Comparison of ENCODE assay signal across 22 cellular contexts in genomic region chr13:110342474-110342873, GRCh38. TPM values are rescaled to one million over a fixed set of nuclear protein-coding genes. Genes with fewer than 3 reads are reported as not detected.
DNase-seq lines count a peak whose midpoint lies in the region; ATAC-seq and TF ChIP-seq lines count a peak whose summit lies in the region.
"Had no signal": no experiment of that assay in that cellular context is flagged by ENCODE, and none has a peak within 500 bp of the region (broad histone marks: within the 10 kb centered on the region; RNA-seq: fewer than 3 reads in every experiment).

No MANE protein-coding gene starts in this region.

- H3K27ac ChIP-seq in RWPE1 (peak overlapping the region; percentile 87), mesenchymal stem cell (ENCODE audit: low read length, poor library complexity, severe bottlenecking) (peak overlapping the region; percentile 6), subcutaneous abdominal adipose tissue (ENCODE audit: low read depth, low read length) (peak overlapping the region; percentile 90)
- H3K27ac ChIP-seq: foreskin keratinocyte had no signal

- intact Hi-C loops in activated CD4-positive, alpha-beta memory T cell treated with anti-CD3 and anti-CD28 coated beads for 36 hours (cut with micrococcal nuclease) = loop anchor here (5.0 kb wide), 1 partner anchor 45 kb away; no protein-coding TSS in a partner anchor

- peaks cover 98% of the 10 kb centered on the region for H3K4me1 Mint-ChIP-seq in chondrocyte (ENCODE audit: low read depth)
- peaks cover 24% of the 10 kb centered on the region for H3K4me1 Mint-ChIP-seq in activated CD4-positive, alpha-beta memory T cell treated with anti-CD3 and anti-CD28 coated beads for 36 hours (ENCODE audit: low read depth)

- H3K4me3 Mint-ChIP-seq in chondrocyte (ENCODE audit: unreplicated experiment) = no peak overlapping the region
- H3K4me3 Mint-ChIP-seq in activated CD4-positive, alpha-beta memory T cell treated with anti-CD3 and anti-CD28 coated beads for 36 hours = no peak overlapping the region
- H3K4me3 Mint-ChIP-seq: activated naive CD4-positive, alpha-beta T cell treated with anti-CD3 and anti-CD28 coated beads, Interleukin-2, amount 50 U/mL, for 24 hours; activated T-cell treated with anti-CD3 and anti-CD28 coated beads, Interleukin-2, amount 50 U/mL, for 72 hours; brain; dendritic cell treated with granulocyte-macrophage colony-stimulating factor and Interleukin-4, amounts not matched to agents 40 ng/mL and 50 ng/mL, for 4 days; stimulated activated naive B cell treated with anti-CD40 and anti-IgM and Interleukin-4, amounts not matched to agents 10 μg/mL and 1 μg/mL and 100 μg/mL, for 72 hours had no signal

- TF ChIP-seq CTCF in RWPE1 (conservative IDR thresholded peaks at IDR 0.05; ENCODE audit: low read depth) (no peak), chondrocyte (IDR thresholded peaks at IDR 0.05) (no peak)

- H3K9me3 Mint-ChIP-seq in chondrocyte (ENCODE audit: low read depth) = no peaks in the 10 kb centered on the region
- no peaks in the 10 kb centered on the region for H3K9me3 Mint-ChIP-seq in activated CD4-positive, alpha-beta memory T cell treated with anti-CD3 and anti-CD28 coated beads for 36 hours
- H3K9me3 Mint-ChIP-seq: activated naive CD4-positive, alpha-beta T cell treated with anti-CD3 and anti-CD28 coated beads, Interleukin-2, amount 50 U/mL, for 24 hours; activated T-cell treated with anti-CD3 and anti-CD28 coated beads, Interleukin-2, amount 50 U/mL, for 72 hours; dendritic cell treated with granulocyte-macrophage colony-stimulating factor and Interleukin-4, amounts not matched to agents 40 ng/mL and 50 ng/mL, for 4 days; stimulated activated naive B cell treated with anti-CD40 and anti-IgM and Interleukin-4, amounts not matched to agents 10 μg/mL and 1 μg/mL and 100 μg/mL, for 72 hours had no signal

- DNase-seq in RWPE1 (ENCODE audit: low spot score) (no peak), chondrocyte (ENCODE audit: low spot score) (no peak), mesenchymal stem cell (no peak), NCI-H187 (lab: John Stamatoyannopoulos, UW) (no peak), NCI-H2196 treated with DMSO at 0.1 percent for 48 hours (lab: John Stamatoyannopoulos, UW; ENCODE audit: unreplicated experiment) (no peak)
- DNase-seq in activated CD4-positive, alpha-beta memory T cell treated with anti-CD3 and anti-CD28 coated beads for 36 hours = no peak
- DNase-seq: activated CD4-positive, alpha-beta T cell treated with anti-CD3 and anti-CD28 coated beads for 1 hour; activated T-cell treated with anti-CD3 and anti-CD28 coated beads, Interleukin-2, amount 50 U/mL, for 72 hours; NCI-H1436 treated with DMSO at 0.1 percent for 48 hours; NCI-H2171 treated with DMSO at 0.1 percent for 48 hours; NCI-H69; stimulated activated naive B cell treated with anti-CD40 and anti-IgM and Interleukin-4, amounts not matched to agents 10 μg/mL and 1 μg/mL and 100 μg/mL, for 72 hours; SW 1271; upper lobe of right lung had no signal

- peak overlapping the region; percentile 50 for H2BK15ac ChIP-seq in mesenchymal stem cell (ENCODE audit: low read depth, poor library complexity, severe bottlenecking)

- H3K4ac ChIP-seq in mesenchymal stem cell (ENCODE audit: low read depth in 1 of 2, low read length in 2 of 2) = peak overlapping the region in 1 of 2 experiments; percentile 20

- no peak for ATAC-seq in GM19324 (IDR thresholded peaks at IDR 0.05; ENCODE audit: low FRiP score, unreplicated experiment)
- ATAC-seq: activated T-cell treated with anti-CD3 and anti-CD28 coated beads, Interleukin-2, amount 50 U/mL, for 72 hours; Right ventricle myocardium inferior had no signal

- H2BK5ac ChIP-seq in mesenchymal stem cell (ENCODE audit: low read depth, low read length, poor library complexity, severe bottlenecking) = no peak overlapping the region

- peak overlapping the region; percentile 34 for H2AK5ac ChIP-seq in mesenchymal stem cell (ENCODE audit: low read length, severe bottlenecking)

- H2BK120ac ChIP-seq in mesenchymal stem cell (ENCODE audit: low read depth, low read length) = no peak overlapping the region

- no peak overlapping the region for H3K23ac ChIP-seq in mesenchymal stem cell (ENCODE audit: low read length in 2 of 2)

- peak overlapping the region; percentile 28 to 75 for H3K18ac ChIP-seq in mesenchymal stem cell (ENCODE audit: low read depth in 1 of 2, low read length in 2 of 2)

- no peaks in the 10 kb centered on the region for H3K27me3 ChIP-seq in mesenchymal stem cell (ENCODE audit: control insufficient read depth in 1 of 2, insufficient read depth in 1 of 2, low read length in 2 of 2)
- no peaks in the 10 kb centered on the region for H3K27me3 ChIP-seq in subcutaneous abdominal adipose tissue (ENCODE audit: control insufficient read depth in 5 of 5, insufficient read depth in 4 of 5, low read length in 5 of 5)
- H3K27me3 ChIP-seq: foreskin keratinocyte, upper lobe of right lung had no signal

- no peak overlapping the region for H4K8ac ChIP-seq in mesenchymal stem cell (ENCODE audit: low read length)

- WGBS in mesenchymal stem cell = 99% methylated on average over 9 of the region's 9 CpGs

- H3K36me3 Mint-ChIP-seq in chondrocyte (ENCODE audit: low read depth) = peaks cover 10% of the 10 kb centered on the region
- no peaks in the 10 kb centered on the region for H3K36me3 Mint-ChIP-seq in activated CD4-positive, alpha-beta memory T cell treated with anti-CD3 and anti-CD28 coated beads for 36 hours
- H3K36me3 Mint-ChIP-seq: activated naive CD4-positive, alpha-beta T cell treated with anti-CD3 and anti-CD28 coated beads, Interleukin-2, amount 50 U/mL, for 24 hours; stimulated activated naive B cell treated with anti-CD40 and anti-IgM and Interleukin-4, amounts not matched to agents 10 μg/mL and 1 μg/mL and 100 μg/mL, for 72 hours had no signal

- no peaks in the 10 kb centered on the region for H3K9me3 ChIP-seq in mesenchymal stem cell (ENCODE audit: control insufficient read depth, low read length)
- H3K9me3 ChIP-seq in subcutaneous abdominal adipose tissue (ENCODE audit: control insufficient read depth in 5 of 5, low read length in 5 of 5) = no peaks in the 10 kb centered on the region
- H3K9me3 ChIP-seq: upper lobe of right lung had no signal

- H2AFZ ChIP-seq in mesenchymal stem cell (ENCODE audit: low read depth, low read length) = no peak overlapping the region

- H3K14ac ChIP-seq in mesenchymal stem cell (ENCODE audit: low read length in 2 of 2) = no peak overlapping the region

- POLR2A ChIA-PET in RWPE1 (lab: Yijun Ruan, JAX; ENCODE audit: low non-redundant PET) = no interaction called here
- POLR2A ChIA-PET in activated CD4-positive, alpha-beta memory T cell treated with anti-CD3 and anti-CD28 coated beads for 36 hours (lab: Charles Lee) = no interaction called here

- no peak overlapping the region for H4K91ac ChIP-seq in mesenchymal stem cell (ENCODE audit: low read length)

- peaks cover 14% of the 10 kb centered on the region for H3K79me1 ChIP-seq in mesenchymal stem cell (replicated peaks; ENCODE audit: low read length, poor library complexity, severe bottlenecking)

- H3K4me3 ChIP-seq in mesenchymal stem cell (ENCODE audit: insufficient read depth in 1 of 2, low read depth in 1 of 2, low read length in 2 of 2) (no peak overlapping the region), subcutaneous abdominal adipose tissue (ENCODE audit: low read depth in 1 of 5, low read length in 5 of 5) (no peak overlapping the region)
- H3K4me3 ChIP-seq: GM12878, upper lobe of right lung had no signal

- H3K4me2 ChIP-seq in mesenchymal stem cell (ENCODE audit: low read length, poor library complexity, severe bottlenecking) = no peak overlapping the region

- H3K4me1 ChIP-seq in mesenchymal stem cell (ENCODE audit: control insufficient read depth, insufficient read depth, low read depth, low read length) = peaks cover 47% of the 10 kb centered on the region
- H3K4me1 ChIP-seq in subcutaneous abdominal adipose tissue (ENCODE audit: control insufficient read depth in 5 of 5, insufficient read depth in 5 of 5, low read length in 5 of 5) = peaks cover 14 to 69% (median 61%) of the 10 kb centered on the region in 5 donors

- H3K36me3 ChIP-seq in mesenchymal stem cell (ENCODE audit: control insufficient read depth in 1 of 2, insufficient read depth in 2 of 2, low read depth in 1 of 2, low read length in 2 of 2) (peaks cover 0 to 33% of the 10 kb centered on the region in 2 experiments), subcutaneous abdominal adipose tissue (ENCODE audit: control insufficient read depth in 5 of 5, insufficient read depth in 5 of 5, low read length in 5 of 5) (peaks cover 0 to 15% (median 11%) of the 10 kb centered on the region in 5 donors)
- H3K36me3 ChIP-seq: upper lobe of right lung had no signal

- no peaks in the 10 kb centered on the region for H3K27me3 Mint-ChIP-seq in chondrocyte (ENCODE audit: low read depth)
- peaks cover 21% of the 10 kb centered on the region for H3K27me3 Mint-ChIP-seq in activated CD4-positive, alpha-beta memory T cell treated with anti-CD3 and anti-CD28 coated beads for 36 hours
- H3K27me3 Mint-ChIP-seq: brain had no signal

- peak overlapping the region; percentile 84 for H3K27ac Mint-ChIP-seq in chondrocyte (ENCODE audit: unreplicated experiment)
- H3K27ac Mint-ChIP-seq in activated CD4-positive, alpha-beta memory T cell treated with anti-CD3 and anti-CD28 coated beads for 36 hours = no peak overlapping the region
- H3K27ac Mint-ChIP-seq: activated T-cell treated with anti-CD3 and anti-CD28 coated beads, Interleukin-2, amount 50 U/mL, for 72 hours; stimulated activated naive B cell treated with anti-CD40 and anti-IgM and Interleukin-4, amounts not matched to agents 10 μg/mL and 1 μg/mL and 100 μg/mL, for 72 hours had no signal

- H3K9ac ChIP-seq in mesenchymal stem cell (ENCODE audit: low read length) (no peak overlapping the region), subcutaneous abdominal adipose tissue (ENCODE audit: low read length in 5 of 5) (no peak overlapping the region)

- CTCF ChIA-PET in RWPE1 (lab: Yijun Ruan, JAX) = no interaction called here
- CTCF ChIA-PET in activated CD4-positive, alpha-beta memory T cell treated with anti-CD3 and anti-CD28 coated beads for 36 hours (lab: Charles Lee) = no interaction called here

- peak overlapping the region in 1 of 2 experiments; percentile 69 for H2BK12ac ChIP-seq in mesenchymal stem cell (ENCODE audit: low read length in 2 of 2)

RNA-seq across cellular contexts. Expression of gene COL4A2, which starts 35.4 kb away (rescaled TPM):
- total RNA-seq in chondrocyte = 1,370 to 2,411 TPM (median 2,366 TPM) in 3 replicates
- 2,099 TPM for polyA plus RNA-seq in mesenchymal stem cell (2013, experiment 1 of 2)
- polyA plus RNA-seq in mesenchymal stem cell (2013, experiment 2 of 2) = 2,053 TPM
- not detected for total RNA-seq in activated CD4-positive, alpha-beta memory T cell treated with anti-CD3 and anti-CD28 coated beads for 36 hours
- total RNA-seq: activated T-cell treated with anti-CD3 and anti-CD28 coated beads, Interleukin-2, amount 50 U/mL, for 72 hours had no signal

RNA-seq across cellular contexts. Expression of gene COL4A1, which starts 35.5 kb away (rescaled TPM):
- 2,319 to 5,210 TPM (median 5,209 TPM) in 3 replicates for total RNA-seq in chondrocyte
- polyA plus RNA-seq in mesenchymal stem cell (2013, experiment 1 of 2) = 2,271 TPM
- polyA plus RNA-seq in mesenchymal stem cell (2013, experiment 2 of 2) = 2,270 TPM
- total RNA-seq in activated CD4-positive, alpha-beta memory T cell treated with anti-CD3 and anti-CD28 coated beads for 36 hours = not detected

Comparison
In these comparisons a context has a peak if more than half of its experiments do, and no peak if none do; other contexts are left out.
1. H3K27ac ChIP-seq: peak in every context shown above with its lines; median percentile 90 in subcutaneous abdominal adipose tissue; 87 in RWPE1; 6 in mesenchymal stem cell.
2. RNA of gene COL4A2, which starts 35.4 kb away (total RNA-seq): 1,370 to 2,411 TPM in chondrocyte; not detected in activated CD4-positive, alpha-beta memory T cell treated with anti-CD3 and anti-CD28 coated beads for 36 hours; every median in the first group is over 1,000 times any median in the second.
3. RNA of gene COL4A1, which starts 35.5 kb away (total RNA-seq): 2,319 to 5,210 TPM in chondrocyte; not detected in activated CD4-positive, alpha-beta memory T cell treated with anti-CD3 and anti-CD28 coated beads for 36 hours; every median in the first group is over 1,000 times any median in the second.